18 cellular contexts compared by ENCODE assay signal in genomic region chr3:15347737-15348110, GRCh38. TPM values are rescaled to one million over a fixed set of nuclear protein-coding genes. Genes with fewer than 3 reads are reported as not detected.
DNase-seq lines count a peak whose midpoint lies in the region; ATAC-seq and TF ChIP-seq lines count a peak whose summit lies in the region.
"Had no signal": no experiment of that assay in that cellular context is flagged by ENCODE, and none has a peak within 500 bp of the region (broad histone marks: within the 10 kb centered on the region; RNA-seq: fewer than 3 reads in every experiment).

No MANE protein-coding gene starts in this region.

- no peaks in the 10 kb centered on the region for H3K36me3 ChIP-seq in Caco-2 (ENCODE audit: control insufficient read depth, insufficient read depth, low read length)
- no peaks in the 10 kb centered on the region for H3K36me3 ChIP-seq in naive thymus-derived CD4-positive, alpha-beta T cell (ENCODE audit: control insufficient read depth in 2 of 3, insufficient read depth in 3 of 3, low read length in 3 of 3)
- no peaks in the 10 kb centered on the region for H3K36me3 ChIP-seq in sigmoid colon
- H3K36me3 ChIP-seq: transverse colon had no signal

- peak overlapping the region; percentile 49 for H3K27ac ChIP-seq in naive thymus-derived CD4-positive, alpha-beta T cell (ENCODE audit: low read depth, low read length)
- no peak overlapping the region for H3K27ac ChIP-seq in sigmoid colon
- H3K27ac ChIP-seq: parathyroid adenoma had no signal

- TF ChIP-seq EP300 in sigmoid colon (IDR thresholded peaks at IDR 0.05) = no peak

- H3K9me3 ChIP-seq in Caco-2 (peaks cover 10% of the 10 kb centered on the region; the same call in 1 of the 2 replicates), sigmoid colon (peaks cover 0 to 6% (median 2%) of the 10 kb centered on the region in 4 donors)
- H3K9me3 ChIP-seq in naive thymus-derived CD4-positive, alpha-beta T cell (ENCODE audit: control insufficient read depth in 2 of 3, low read length in 3 of 3) = peaks cover 0 to 11% (median 3%) of the 10 kb centered on the region in 3 experiments

- intact Hi-C loops in Caco-2 (cut with micrococcal nuclease; ENCODE audit: unreplicated experiment) (no loop called here), sigmoid colon (cut with DNase I) (no loop called here)
- intact Hi-C loops in naive thymus-derived CD4-positive, alpha-beta T cell (cut with micrococcal nuclease) = loop anchor here in 1 of 2 donors (1.0 to 2.0 kb wide), 3 partner anchors 7 to 15 kb away; partner anchors contain the start of gene SH3BP5

- H3K27ac Mint-ChIP-seq in T-helper 2 cell treated with Interferon-gamma antibody and Interleukin-4, amounts not matched to agents 5 μg/mL and 100 μg/mL, for 36 hours = no peak overlapping the region
- peak overlapping the region; percentile 13 for H3K27ac Mint-ChIP-seq in Caco-2 (ENCODE audit: unreplicated experiment)
- H3K27ac Mint-ChIP-seq in activated CD4-positive, alpha-beta memory T cell treated with anti-CD3 and anti-CD28 coated beads, Interleukin-2, amount 10 ng/mL, durations not matched to agents 7 days and 5 days = peak overlapping the region; percentile 51
- H3K27ac Mint-ChIP-seq in naive thymus-derived CD4-positive, alpha-beta T cell = peak overlapping the region; percentile 75 to 98 (median 94)

- BruUV-seq in Caco-2 (replicated peaks; lab: Mats Ljungman, UMichigan) = no TSS peak

- no peak for TF ChIP-seq CTCF in Caco-2 (IDR thresholded peaks at IDR 0.05; ENCODE audit: insufficient read depth in 1 of 2, low read depth in 1 of 2, low read length in 1 of 2, severe bottlenecking in 1 of 2, unreplicated experiment in 1 of 2)
- no peak for TF ChIP-seq CTCF in sigmoid colon (IDR thresholded peaks at IDR 0.05)

- H3K27me3 ChIP-seq in Caco-2 (replicated peaks; ENCODE audit: control insufficient read depth, insufficient read depth, low read length) = no peaks in the 10 kb centered on the region
- no peaks in the 10 kb centered on the region for H3K27me3 ChIP-seq in naive thymus-derived CD4-positive, alpha-beta T cell (ENCODE audit: control insufficient read depth in 2 of 2, insufficient read depth in 2 of 2, low read length in 2 of 2)
- no peaks in the 10 kb centered on the region for H3K27me3 ChIP-seq in sigmoid colon
- H3K27me3 ChIP-seq: transverse colon had no signal

- peaks cover 7% of the 10 kb centered on the region for H3K36me3 Mint-ChIP-seq in T-helper 2 cell treated with Interferon-gamma antibody and Interleukin-4, amounts not matched to agents 5 μg/mL and 100 μg/mL, for 36 hours (ENCODE audit: low read depth)
- no peaks in the 10 kb centered on the region for H3K36me3 Mint-ChIP-seq in Caco-2 (ENCODE audit: insufficient read depth, unreplicated experiment)
- H3K36me3 Mint-ChIP-seq in activated CD4-positive, alpha-beta memory T cell treated with anti-CD3 and anti-CD28 coated beads, Interleukin-2, amount 10 ng/mL, durations not matched to agents 7 days and 5 days (ENCODE audit: low read depth) = peaks cover 28% of the 10 kb centered on the region
- H3K36me3 Mint-ChIP-seq in naive thymus-derived CD4-positive, alpha-beta T cell = peaks cover 0 to 41% (median 0%) of the 10 kb centered on the region in 5 donors

- H3K4me3 Mint-ChIP-seq in T-helper 2 cell treated with Interferon-gamma antibody and Interleukin-4, amounts not matched to agents 5 μg/mL and 100 μg/mL, for 36 hours = peak overlapping the region; percentile 59
- no peak overlapping the region for H3K4me3 Mint-ChIP-seq in Caco-2 (ENCODE audit: unreplicated experiment)
- no peak overlapping the region for H3K4me3 Mint-ChIP-seq in activated CD4-positive, alpha-beta memory T cell treated with anti-CD3 and anti-CD28 coated beads, Interleukin-2, amount 10 ng/mL, durations not matched to agents 7 days and 5 days
- peak overlapping the region; percentile 16 to 90 (median 78) for H3K4me3 Mint-ChIP-seq in naive thymus-derived CD4-positive, alpha-beta T cell

- CTCF ChIA-PET in Caco-2 (lab: Charles Lee) = interaction anchor here (0.6 to 1.8 kb wide), 3 partner anchors 23 to 239 kb away, joined by 4 to 7 read pairs (median 5); no protein-coding TSS in a partner anchor
- CTCF ChIA-PET in activated CD4-positive, alpha-beta memory T cell treated with anti-CD3 and anti-CD28 coated beads, Interleukin-2, amount 10 ng/mL, durations not matched to agents 7 days and 5 days (lab: Charles Lee) = interaction anchor here (0.5 to 5.5 kb wide), 6 partner anchors 14 to 81 kb away, joined by 3 to 36 read pairs (median 4); partner anchors contain the start of gene SH3BP5
- CTCF ChIA-PET in naive thymus-derived CD4-positive, alpha-beta T cell (lab: Charles Lee) = no interaction called here

- POLR2A ChIA-PET in Caco-2 (lab: Charles Lee) = no interaction called here
- POLR2A ChIA-PET in activated CD4-positive, alpha-beta memory T cell treated with anti-CD3 and anti-CD28 coated beads, Interleukin-2, amount 10 ng/mL, durations not matched to agents 7 days and 5 days (lab: Charles Lee) = interaction anchor here (1.1 to 5.0 kb wide), 7 partner anchors 10 to 142 kb away, joined by 3 to 31 read pairs (median 3); partner anchors contain the start of genes CAPN7 and SH3BP5
- POLR2A ChIA-PET in naive thymus-derived CD4-positive, alpha-beta T cell (lab: Charles Lee) = interaction anchor here (0.6 to 2.1 kb wide), 7 partner anchors 14 to 78 kb away, joined by 3 to 15 read pairs (median 6); partner anchors contain the start of gene SH3BP5

- no peak for ATAC-seq in naive thymus-derived CD4-positive, alpha-beta T cell
- no peak for ATAC-seq in GM21576 (IDR thresholded peaks at IDR 0.05; ENCODE audit: unreplicated experiment)
- no peak for ATAC-seq in GM19324 (IDR thresholded peaks at IDR 0.05; ENCODE audit: low FRiP score, unreplicated experiment)
- ATAC-seq: left colon, Panc1 had no signal

- H3K27me3 Mint-ChIP-seq in T-helper 2 cell treated with Interferon-gamma antibody and Interleukin-4, amounts not matched to agents 5 μg/mL and 100 μg/mL, for 36 hours (ENCODE audit: low read depth) = peaks cover 9% of the 10 kb centered on the region
- H3K27me3 Mint-ChIP-seq in Caco-2 (ENCODE audit: insufficient read depth, unreplicated experiment) = no peaks in the 10 kb centered on the region
- peaks cover 3% of the 10 kb centered on the region for H3K27me3 Mint-ChIP-seq in activated CD4-positive, alpha-beta memory T cell treated with anti-CD3 and anti-CD28 coated beads, Interleukin-2, amount 10 ng/mL, durations not matched to agents 7 days and 5 days
- peaks cover 0 to 15% (median 0%) of the 10 kb centered on the region in 5 donors for H3K27me3 Mint-ChIP-seq in naive thymus-derived CD4-positive, alpha-beta T cell

- H3K4me1 ChIP-seq in Caco-2 = peaks cover 7% of the 10 kb centered on the region
- H3K4me1 ChIP-seq in naive thymus-derived CD4-positive, alpha-beta T cell (ENCODE audit: control insufficient read depth in 2 of 2, insufficient read depth in 2 of 2, low read length in 2 of 2) = peaks cover 34 to 37% of the 10 kb centered on the region in 2 donors
- H3K4me1 ChIP-seq in sigmoid colon = no peaks in the 10 kb centered on the region
- H3K4me1 ChIP-seq: parathyroid adenoma, transverse colon had no signal

- H3K4me1 Mint-ChIP-seq in T-helper 2 cell treated with Interferon-gamma antibody and Interleukin-4, amounts not matched to agents 5 μg/mL and 100 μg/mL, for 36 hours (ENCODE audit: low read depth) = peaks cover 32% of the 10 kb centered on the region
- peaks cover 14% of the 10 kb centered on the region for H3K4me1 Mint-ChIP-seq in Caco-2 (ENCODE audit: low read depth, unreplicated experiment)
- H3K4me1 Mint-ChIP-seq in activated CD4-positive, alpha-beta memory T cell treated with anti-CD3 and anti-CD28 coated beads, Interleukin-2, amount 10 ng/mL, durations not matched to agents 7 days and 5 days = peaks cover 41% of the 10 kb centered on the region
- H3K4me1 Mint-ChIP-seq in naive thymus-derived CD4-positive, alpha-beta T cell = peaks cover 37 to 80% (median 62%) of the 10 kb centered on the region in 7 donors

- 81 to 83% methylated on average over 3 of the region's 3 CpGs for WGBS in sigmoid colon, 2 donors

- TF ChIP-seq POLR2A in sigmoid colon (IDR thresholded peaks at IDR 0.05) = no peak

- peaks cover 14% of the 10 kb centered on the region for H3K9me3 Mint-ChIP-seq in T-helper 2 cell treated with Interferon-gamma antibody and Interleukin-4, amounts not matched to agents 5 μg/mL and 100 μg/mL, for 36 hours
- H3K9me3 Mint-ChIP-seq in Caco-2 (ENCODE audit: unreplicated experiment) = peaks cover 10% of the 10 kb centered on the region
- peaks cover 23% of the 10 kb centered on the region for H3K9me3 Mint-ChIP-seq in activated CD4-positive, alpha-beta memory T cell treated with anti-CD3 and anti-CD28 coated beads, Interleukin-2, amount 10 ng/mL, durations not matched to agents 7 days and 5 days
- peaks cover 0 to 32% (median 13%) of the 10 kb centered on the region in 11 donors for H3K9me3 Mint-ChIP-seq in naive thymus-derived CD4-positive, alpha-beta T cell

- DNase-seq in T-helper 2 cell treated with Interferon-gamma antibody and Interleukin-4, amounts not matched to agents 5 μg/mL and 100 μg/mL, for 36 hours (ENCODE audit: low spot score) = no peak
- DNase-seq in T-helper 2 cell (no peak), Caco-2 (no peak), sigmoid colon (no peak)
- no peak for DNase-seq in activated CD4-positive, alpha-beta memory T cell treated with anti-CD3 and anti-CD28 coated beads, Interleukin-2, amount 10 ng/mL, durations not matched to agents 7 days and 5 days
- no peak for DNase-seq in naive thymus-derived CD4-positive, alpha-beta T cell
- DNase-seq: 8988T; activated T-cell treated with anti-CD3 and anti-CD28 coated beads, Interleukin-2, amount 50 U/mL, for 48 hours; IMR-90; left colon; NCI-H2081; NCI-H524; transverse colon had no signal

- H3K4me3 ChIP-seq in Caco-2 (ENCODE audit: low read depth, low read length) (no peak overlapping the region), sigmoid colon (no peak overlapping the region)
- H3K4me3 ChIP-seq in naive thymus-derived CD4-positive, alpha-beta T cell (ENCODE audit: low read length) = peak overlapping the region; percentile 12
- H3K4me3 ChIP-seq: smooth muscle cell, transverse colon had no signal

RNA-seq across cellular contexts. Expression of gene SH3BP5, which starts 15.3 kb away (rescaled TPM):
- total RNA-seq in Caco-2 (2022) (20.8 and 26.1 TPM in 2 replicates), sigmoid colon (10 to 100 TPM; 25.1 to 40.4 (median 31.9) TPM)
- 10 to 100 TPM; 39.0 to 40.9 TPM for total RNA-seq in activated CD4-positive, alpha-beta memory T cell treated with anti-CD3 and anti-CD28 coated beads, Interleukin-2, amount 10 ng/mL, durations not matched to agents 7 days and 5 days
- total RNA-seq in naive thymus-derived CD4-positive, alpha-beta T cell = 10 to 100 TPM; 18.5 to 64.7 (median 39.5) TPM
- polyA plus RNA-seq in naive thymus-derived CD4-positive, alpha-beta T cell = 10 to 100 TPM; 38.2 to 49.6 TPM
- polyA plus RNA-seq in sigmoid colon = 10 to 100 TPM in 2 of 3 donors, 1 to 10 TPM in 1; 5.5 to 31.2 (median 21.6) TPM

Comparison
In these comparisons a context has a peak if more than half of its experiments do, and no peak if none do; other contexts are left out.
1. H3K4me3 Mint-ChIP-seq: peak in T-helper 2 cell treated with Interferon-gamma antibody and Interleukin-4, amounts not matched to agents 5 μg/mL and 100 μg/mL, for 36 hours (single experiment) and naive thymus-derived CD4-positive, alpha-beta T cell (10 of 10); none in Caco-2 (single experiment) and activated CD4-positive, alpha-beta memory T cell treated with anti-CD3 and anti-CD28 coated beads, Interleukin-2, amount 10 ng/mL, durations not matched to agents 7 days and 5 days (single experiment).